Comparison of ENCODE assay signal across 8 cellular contexts in the genomic region with DNA sequence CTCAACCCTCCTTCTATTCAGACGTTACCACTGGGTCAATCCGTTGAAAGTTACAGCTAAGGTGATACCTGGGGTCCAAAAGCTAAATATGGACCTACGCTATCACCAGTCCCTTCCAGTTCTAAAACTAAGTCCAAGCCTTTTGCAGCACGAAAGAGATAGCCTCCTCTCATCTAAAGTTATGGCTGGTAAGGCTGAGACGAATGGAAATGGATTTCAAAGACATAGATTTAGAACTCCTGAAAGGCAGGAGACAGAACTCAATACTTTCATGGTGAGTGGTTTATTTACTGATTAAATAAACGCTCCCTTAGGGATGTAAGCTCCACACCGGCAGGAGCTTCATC. TPM values are rescaled to one million over a fixed set of nuclear protein-coding genes. Genes with fewer than 3 reads are reported as not detected.
DNase-seq lines count a peak whose midpoint lies in the region; ATAC-seq and TF ChIP-seq lines count a peak whose summit lies in the region.

No MANE protein-coding gene starts in this region.

- no peak for TF ChIP-seq POLR2A in esophagus squamous epithelium (IDR thresholded peaks at IDR 0.05)

- no peak; the same call in 2 of the 3 replicates for ATAC-seq in RWPE2 (ENCODE audit: low read depth)
- peak in 1 of 4 donors; percentile 11 for ATAC-seq in psoas muscle
- ATAC-seq in omental fat pad (ENCODE audit: low FRiP score) = no peak

- H3K4me3 ChIP-seq in GM06990 (replicated peaks; ENCODE audit: low read depth, low read length) (peak overlapping the region; percentile 95), RWPE2 (ENCODE audit: severe bottlenecking) (peak overlapping the region; percentile 86), esophagus squamous epithelium (peak overlapping the region; percentile 76 to 99 (median 92)), psoas muscle (peak overlapping the region; percentile 95)

- TF ChIP-seq CTCF in GM06990 (IDR thresholded peaks at IDR 0.05; ENCODE audit: insufficient read depth, low read length, poor library complexity, severe bottlenecking) (no peak), RWPE2 (IDR thresholded peaks at IDR 0.05; ENCODE audit: poor library complexity, severe bottlenecking) (no peak), esophagus squamous epithelium (IDR thresholded peaks at IDR 0.05) (no peak), psoas muscle (IDR thresholded peaks at IDR 0.05) (no peak), omental fat pad (IDR thresholded peaks at IDR 0.05) (no peak)

- no peaks in the 10 kb centered on the region for H3K27me3 ChIP-seq in GM06990 (replicated peaks; ENCODE audit: control insufficient read depth, insufficient read depth, low read length)
- no peaks in the 10 kb centered on the region for H3K27me3 ChIP-seq in RWPE2 (ENCODE audit: insufficient read depth, poor library complexity, severe bottlenecking)
- no peaks in the 10 kb centered on the region for H3K27me3 ChIP-seq in esophagus squamous epithelium
- no peaks in the 10 kb centered on the region for H3K27me3 ChIP-seq in psoas muscle (ENCODE audit: insufficient read depth in 3 of 3, low read length in 2 of 3)

- H3K9me3 ChIP-seq in RWPE2 (ENCODE audit: severe bottlenecking) = no peaks in the 10 kb centered on the region
- no peaks in the 10 kb centered on the region for H3K9me3 ChIP-seq in esophagus squamous epithelium
- no peaks in the 10 kb centered on the region for H3K9me3 ChIP-seq in psoas muscle

- WGBS in esophagus squamous epithelium, 2 donors = 0 to 1% methylated on average over 6 to 7 of the region's 7 CpGs
- WGBS in psoas muscle, 3 donors = 1 to 3% (median 2%) methylated on average over 7 of the region's 7 CpGs

- H3K4me1 ChIP-seq in RWPE2 (ENCODE audit: insufficient read depth, poor library complexity, severe bottlenecking) = peaks cover 25% of the 10 kb centered on the region
- peaks cover 5 to 62% (median 36%) of the 10 kb centered on the region in 3 donors for H3K4me1 ChIP-seq in esophagus squamous epithelium
- H3K4me1 ChIP-seq in psoas muscle = peaks cover 41% of the 10 kb centered on the region

- DNase-seq in GM06990 (ENCODE audit: extremely low read depth, insufficient read length) = no peak
- no peak for DNase-seq in RWPE2 (ENCODE audit: low spot score)
- DNase-seq in esophagus squamous epithelium (lab: John Stamatoyannopoulos, UW) = no peak
- no peak for DNase-seq in psoas muscle
- DNase-seq in stimulated activated CD4-positive, alpha-beta T cell treated with anti-CD3 and anti-CD28 coated beads, Interleukin-1b, Interleukin-23, amount 100 ng/mL, for 48 hours = no peak
- DNase-seq in NCI-H82 treated with DMSO at 0.1 percent for 48 hours (lab: John Stamatoyannopoulos, UW; ENCODE audit: unreplicated experiment) = no peak
- no peak for DNase-seq in AML-193 (lab: John Stamatoyannopoulos, UW)
- no peak for DNase-seq in omental fat pad (ENCODE audit: low spot score)

- H3K36me3 ChIP-seq in GM06990 (ENCODE audit: control insufficient read depth, insufficient read depth, low read length) = no peaks in the 10 kb centered on the region
- H3K36me3 ChIP-seq in RWPE2 (ENCODE audit: low read depth) = no peaks in the 10 kb centered on the region; the same call in 1 of the 2 replicates
- H3K36me3 ChIP-seq in esophagus squamous epithelium = no peaks in the 10 kb centered on the region
- H3K36me3 ChIP-seq in psoas muscle (ENCODE audit: insufficient read depth in 1 of 2, low read depth in 1 of 2) = peaks cover 0 to 4% of the 10 kb centered on the region in 2 donors

- intact Hi-C loops in esophagus squamous epithelium (cut with DNase I) (no loop called here), psoas muscle (cut with DNase I) (loop anchor here in 1 of 2 donors (10.0 kb wide), 2 partner anchors 387 to 963 kb away; partner anchors contain the start of genes PLPP6, RANBP6 and SPATA6L)

- peak overlapping the region; percentile 79 for H3K27ac ChIP-seq in RWPE2 (ENCODE audit: poor library complexity, severe bottlenecking)
- H3K27ac ChIP-seq in esophagus squamous epithelium = peak overlapping the region; percentile 95 to 97 (median 96)
- peak overlapping the region; percentile 96 for H3K27ac ChIP-seq in psoas muscle

RNA-seq across cellular contexts. Expression of gene RIC1, which starts 0.8 kb away (rescaled TPM):
- 10 to 100 TPM; 15.4 to 37.2 (median 27.6) TPM for total RNA-seq in esophagus squamous epithelium
- 10 to 100 TPM; 10.9 to 28.6 (median 13.8) TPM for total RNA-seq in psoas muscle
- polyA plus RNA-seq in psoas muscle = 10 to 100 TPM in 1 of 3 donors, 1 to 10 TPM in 2; 6.8 to 18.7 (median 8.8) TPM
- 10 to 100 TPM; 27.4 to 62.3 (median 36.1) TPM for total RNA-seq in omental fat pad
